In genomic region chr1:40451238-40451585, GRCh38 we compare ENCODE assay signal across 10 cellular contexts. TPM values are rescaled to one million over a fixed set of nuclear protein-coding genes. Genes with fewer than 3 reads are reported as not detected.
DNase-seq lines count a peak whose midpoint lies in the region; ATAC-seq and TF ChIP-seq lines count a peak whose summit lies in the region.
"Had no signal": no experiment of that assay in that cellular context is flagged by ENCODE, and none has a peak within 500 bp of the region (broad histone marks: within the 10 kb centered on the region; RNA-seq: fewer than 3 reads in every experiment).

No MANE protein-coding gene starts in this region.

- H3K4me3 Mint-ChIP-seq in activated naive CD4-positive, alpha-beta T cell treated with anti-CD3 and anti-CD28 coated beads, Interleukin-2, amount 10 ng/mL, durations not matched to agents 7 days and 5 days: peak overlapping the region; percentile 82

- peaks cover 0 to 6% (median 0%) of the 10 kb centered on the region in 5 donors for H3K36me3 ChIP-seq in subcutaneous abdominal adipose tissue (ENCODE audit: control insufficient read depth in 5 of 5, insufficient read depth in 5 of 5, low read length in 5 of 5)

- peaks cover 55% of the 10 kb centered on the region for H3K9me3 Mint-ChIP-seq in activated naive CD4-positive, alpha-beta T cell treated with anti-CD3 and anti-CD28 coated beads, Interleukin-2, amount 10 ng/mL, durations not matched to agents 7 days and 5 days

- ATAC-seq in HG03175 (IDR thresholded peaks at IDR 0.05; ENCODE audit: unreplicated experiment): no peak

- H3K27me3 ChIP-seq in subcutaneous abdominal adipose tissue (ENCODE audit: control insufficient read depth in 5 of 5, insufficient read depth in 4 of 5, low read length in 5 of 5): no peaks in the 10 kb centered on the region

- no peaks in the 10 kb centered on the region for H3K27me3 Mint-ChIP-seq in activated naive CD4-positive, alpha-beta T cell treated with anti-CD3 and anti-CD28 coated beads, Interleukin-2, amount 10 ng/mL, durations not matched to agents 7 days and 5 days

- no peak overlapping the region for H3K27ac ChIP-seq in subcutaneous abdominal adipose tissue (ENCODE audit: low read depth, low read length)

- H3K9me3 ChIP-seq in subcutaneous abdominal adipose tissue (ENCODE audit: control insufficient read depth in 5 of 5, low read length in 5 of 5): peaks cover 0 to 19% (median 4%) of the 10 kb centered on the region in 5 donors

- no peak overlapping the region for H3K9ac ChIP-seq in subcutaneous abdominal adipose tissue (ENCODE audit: low read length in 5 of 5)

- DNase-seq in activated naive CD4-positive, alpha-beta T cell treated with anti-CD3 and anti-CD28 coated beads, Interleukin-2, amount 10 ng/mL, durations not matched to agents 7 days and 5 days: no peak
- DNase-seq in activated naive CD4-positive, alpha-beta T cell (lab: John Stamatoyannopoulos, UW): no peak
- DNase-seq in fibroblast of villous mesenchyme (ENCODE audit: low read depth): no peak
- DNase-seq in OCI-M1 (lab: John Stamatoyannopoulos, UW): no peak
- no peak for DNase-seq in SKM-1 (lab: John Stamatoyannopoulos, UW; ENCODE audit: unreplicated experiment)
- DNase-seq: GOT3, NCI-H1105 treated with DMSO at 0.1 percent for 48 hours had no signal

- peak overlapping the region; percentile 83 for H3K4me3 ChIP-seq in WI38 (ENCODE audit: low read depth, low read length)
- H3K4me3 ChIP-seq in fibroblast of villous mesenchyme (ENCODE audit: low read depth, low read length): peak overlapping the region; percentile 78
- H3K4me3 ChIP-seq in subcutaneous abdominal adipose tissue (ENCODE audit: low read depth in 1 of 5, low read length in 5 of 5): peak overlapping the region in 3 of 5 donors; percentile 82 to 92 (median 87)

- peaks cover 61% of the 10 kb centered on the region for H3K36me3 Mint-ChIP-seq in activated naive CD4-positive, alpha-beta T cell treated with anti-CD3 and anti-CD28 coated beads, Interleukin-2, amount 10 ng/mL, durations not matched to agents 7 days and 5 days

- H3K4me1 ChIP-seq in subcutaneous abdominal adipose tissue (ENCODE audit: control insufficient read depth in 5 of 5, insufficient read depth in 5 of 5, low read length in 5 of 5): peaks cover 2 to 20% (median 17%) of the 10 kb centered on the region in 5 donors

- peaks cover 29% of the 10 kb centered on the region for H3K4me1 Mint-ChIP-seq in activated naive CD4-positive, alpha-beta T cell treated with anti-CD3 and anti-CD28 coated beads, Interleukin-2, amount 10 ng/mL, durations not matched to agents 7 days and 5 days

- peak overlapping the region; percentile 95 for H3K27ac Mint-ChIP-seq in activated naive CD4-positive, alpha-beta T cell treated with anti-CD3 and anti-CD28 coated beads, Interleukin-2, amount 10 ng/mL, durations not matched to agents 7 days and 5 days

- no peak for TF ChIP-seq CTCF in WI38 (IDR thresholded peaks at IDR 0.05; ENCODE audit: low read depth, low read length)
- TF ChIP-seq CTCF in fibroblast of villous mesenchyme (IDR thresholded peaks at IDR 0.05; ENCODE audit: insufficient read depth, low read depth, low read length): no peak

- CTCF ChIA-PET in activated naive CD4-positive, alpha-beta T cell treated with anti-CD3 and anti-CD28 coated beads, Interleukin-2, amount 10 ng/mL, durations not matched to agents 7 days and 5 days (lab: Charles Lee): interaction anchor here (0.7 to 1.5 kb wide), 3 partner anchors 81 to 113 kb away, joined by 3 to 5 read pairs (median 4); no protein-coding TSS in a partner anchor

RNA-seq across cellular contexts. Expression of gene ZFP69B, which starts 0.9 kb away (rescaled TPM):
- 3.9 and 5.8 TPM in 2 replicates for total RNA-seq in fibroblast of villous mesenchyme

RNA-seq across cellular contexts. Expression of gene ZFP69, which starts 25.9 kb away (rescaled TPM):
- total RNA-seq in fibroblast of villous mesenchyme: 4.5 and 4.7 TPM in 2 replicates

RNA-seq across cellular contexts. Expression of gene EXO5, which starts 57.4 kb away (rescaled TPM):
- 8.2 and 10.6 TPM in 2 replicates for total RNA-seq in fibroblast of villous mesenchyme
